1 cellular context compared by ENCODE assay signal in genomic region chr1:26692793-26693490, GRCh38.
TF ChIP-seq lines count a peak whose summit lies in the region.

No MANE protein-coding gene starts in this region.

TF ChIP-seq in HEK293, 187 proteins besides CTCF, POLR2A, EP300 and RAD21 (continued from another document and continues in another):
- TF ChIP-seq ZNF639 (tag by site-specific recombination; IDR thresholded peaks at IDR 0.05) (peak; percentile 94), ZNF157 (tag by site-specific recombination; IDR thresholded peaks at IDR 0.05) (no peak), ZNF221 (tag by site-specific recombination; IDR thresholded peaks at IDR 0.05; ENCODE audit: borderline replicate concordance) (no peak), ZNF792 (tag by site-specific recombination; IDR thresholded peaks at IDR 0.05) (0 out of 2 replicates have a peak, but pooled peaks have one; percentile 19), ZNF341 (tag by site-specific recombination; IDR thresholded peaks at IDR 0.05; ENCODE audit: low read depth) (peak; percentile 76), ZBTB21 (tag by site-specific recombination; IDR thresholded peaks at IDR 0.05) (no peak), IKZF3 (tag by site-specific recombination; IDR thresholded peaks at IDR 0.05) (peak; percentile 78), ZNF580 (tag by site-specific recombination; IDR thresholded peaks at IDR 0.05) (peak; percentile 98), ZNF174 (tag by site-specific recombination; IDR thresholded peaks at IDR 0.05) (no peak), ZNF561 (tag by site-specific recombination; IDR thresholded peaks at IDR 0.05; ENCODE audit: borderline replicate concordance) (peak; percentile 80), PRDM6 (tag by site-specific recombination; IDR thresholded peaks at IDR 0.05) (peak; percentile 71), ZNF140 (tag by site-specific recombination; IDR thresholded peaks at IDR 0.05) (no peak), GLI4 (tag by site-specific recombination; IDR thresholded peaks at IDR 0.05) (no peak; the same call in 1 of the 2 replicates), ZNF175 (tag by site-specific recombination; IDR thresholded peaks at IDR 0.05) (no peak), ZNF394 (tag by site-specific recombination; IDR thresholded peaks at IDR 0.05; ENCODE audit: borderline replicate concordance) (peak; percentile 58; the same call in 1 of the 2 replicates), ZNF785 (tag by site-specific recombination; IDR thresholded peaks at IDR 0.05) (no peak), TCF7L2 (IDR thresholded peaks at IDR 0.05; ENCODE audit: borderline replicate concordance, low read depth, low read length) (peak; percentile 49; the same call in 1 of the 2 replicates), OVOL3 (tag by site-specific recombination; IDR thresholded peaks at IDR 0.05) (0 out of 2 replicates have a peak, but pooled peaks have one; percentile 40), ZSCAN23 (tag by site-specific recombination; IDR thresholded peaks at IDR 0.05) (0 out of 2 replicates have a peak, but pooled peaks have one; percentile 46), ZNF555 (tag by site-specific recombination; conservative IDR thresholded peaks at IDR 0.05) (no peak), ZNF514 (tag by site-specific recombination; IDR thresholded peaks at IDR 0.05) (no peak), ZNF211 (tag by site-specific recombination; IDR thresholded peaks at IDR 0.05; ENCODE audit: low read depth) (no peak), ZNF292 (tag by site-specific recombination; IDR thresholded peaks at IDR 0.05; ENCODE audit: borderline replicate concordance, low read depth) (no peak), ZNF37A (tag by site-specific recombination; IDR thresholded peaks at IDR 0.05) (0 out of 2 replicates have a peak, but pooled peaks have one; percentile 43), EGR2 (tag by site-specific recombination; IDR thresholded peaks at IDR 0.05; ENCODE audit: low read depth) (no peak; the same call in 1 of the 2 replicates), YY1 (tag by site-specific recombination; IDR thresholded peaks at IDR 0.05) (peak; percentile 92), TRIM28 (IDR thresholded peaks at IDR 0.05; ENCODE audit: borderline replicate concordance, low read length) (peak; percentile 75; the same call in 1 of the 2 replicates), ZNF146 (tag by site-specific recombination; IDR thresholded peaks at IDR 0.05) (peak; percentile 40; the same call in 1 of the 2 replicates), ZNF600 (tag by site-specific recombination; IDR thresholded peaks at IDR 0.05) (peak; percentile 94), ZNF626 (tag by site-specific recombination; IDR thresholded peaks at IDR 0.05) (no peak), ZNF629 (tag by site-specific recombination; IDR thresholded peaks at IDR 0.05) (peak; percentile 79), ZNF585B (tag by site-specific recombination; IDR thresholded peaks at IDR 0.05) (no peak), ZBTB17 (tag by site-specific recombination; IDR thresholded peaks at IDR 0.05) (peak; percentile 94), ZNF548 (tag by site-specific recombination; IDR thresholded peaks at IDR 0.05) (no peak), ZNF645 (tag by site-specific recombination; IDR thresholded peaks at IDR 0.05) (no peak), ZNF837 (tag by site-specific recombination; IDR thresholded peaks at IDR 0.05) (no peak), ZBTB44 (tag by site-specific recombination; IDR thresholded peaks at IDR 0.05) (peak; percentile 74), ZBTB48 (tag by site-specific recombination; IDR thresholded peaks at IDR 0.05) (peak; percentile 96), MEIS1 (CRISPR knock-in tag; IDR thresholded peaks at IDR 0.05; ENCODE audit: borderline replicate concordance) (no peak), ZNF610 (tag by site-specific recombination; IDR thresholded peaks at IDR 0.05; ENCODE audit: borderline replicate concordance) (peak; percentile 60; the same call in 1 of the 2 replicates), YY2 (tag by site-specific recombination; IDR thresholded peaks at IDR 0.05) (peak; percentile 87), ZNF423 (tag by site-specific recombination; IDR thresholded peaks at IDR 0.05) (no peak)
- TF ChIP-seq, protein P1, sequence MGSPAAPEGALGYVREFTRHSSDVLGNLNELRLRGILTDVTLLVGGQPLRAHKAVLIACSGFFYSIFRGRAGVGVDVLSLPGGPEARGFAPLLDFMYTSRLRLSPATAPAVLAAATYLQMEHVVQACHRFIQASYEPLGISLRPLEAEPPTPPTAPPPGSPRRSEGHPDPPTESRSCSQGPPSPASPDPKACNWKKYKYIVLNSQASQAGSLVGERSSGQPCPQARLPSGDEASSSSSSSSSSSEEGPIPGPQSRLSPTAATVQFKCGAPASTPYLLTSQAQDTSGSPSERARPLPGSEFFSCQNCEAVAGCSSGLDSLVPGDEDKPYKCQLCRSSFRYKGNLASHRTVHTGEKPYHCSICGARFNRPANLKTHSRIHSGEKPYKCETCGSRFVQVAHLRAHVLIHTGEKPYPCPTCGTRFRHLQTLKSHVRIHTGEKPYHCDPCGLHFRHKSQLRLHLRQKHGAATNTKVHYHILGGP (tag by site-specific recombination; IDR thresholded peaks at IDR 0.05) = no peak
- TF ChIP-seq, protein P2, sequence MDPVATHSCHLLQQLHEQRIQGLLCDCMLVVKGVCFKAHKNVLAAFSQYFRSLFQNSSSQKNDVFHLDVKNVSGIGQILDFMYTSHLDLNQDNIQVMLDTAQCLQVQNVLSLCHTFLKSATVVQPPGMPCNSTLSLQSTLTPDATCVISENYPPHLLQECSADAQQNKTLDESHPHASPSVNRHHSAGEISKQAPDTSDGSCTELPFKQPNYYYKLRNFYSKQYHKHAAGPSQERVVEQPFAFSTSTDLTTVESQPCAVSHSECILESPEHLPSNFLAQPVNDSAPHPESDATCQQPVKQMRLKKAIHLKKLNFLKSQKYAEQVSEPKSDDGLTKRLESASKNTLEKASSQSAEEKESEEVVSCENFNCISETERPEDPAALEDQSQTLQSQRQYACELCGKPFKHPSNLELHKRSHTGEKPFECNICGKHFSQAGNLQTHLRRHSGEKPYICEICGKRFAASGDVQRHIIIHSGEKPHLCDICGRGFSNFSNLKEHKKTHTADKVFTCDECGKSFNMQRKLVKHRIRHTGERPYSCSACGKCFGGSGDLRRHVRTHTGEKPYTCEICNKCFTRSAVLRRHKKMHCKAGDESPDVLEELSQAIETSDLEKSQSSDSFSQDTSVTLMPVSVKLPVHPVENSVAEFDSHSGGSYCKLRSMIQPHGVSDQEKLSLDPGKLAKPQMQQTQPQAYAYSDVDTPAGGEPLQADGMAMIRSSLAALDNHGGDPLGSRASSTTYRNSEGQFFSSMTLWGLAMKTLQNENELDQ (tag by site-specific recombination; IDR thresholded peaks at IDR 0.05; ENCODE audit: low read depth) = no peak
- TF ChIP-seq, protein P3, sequence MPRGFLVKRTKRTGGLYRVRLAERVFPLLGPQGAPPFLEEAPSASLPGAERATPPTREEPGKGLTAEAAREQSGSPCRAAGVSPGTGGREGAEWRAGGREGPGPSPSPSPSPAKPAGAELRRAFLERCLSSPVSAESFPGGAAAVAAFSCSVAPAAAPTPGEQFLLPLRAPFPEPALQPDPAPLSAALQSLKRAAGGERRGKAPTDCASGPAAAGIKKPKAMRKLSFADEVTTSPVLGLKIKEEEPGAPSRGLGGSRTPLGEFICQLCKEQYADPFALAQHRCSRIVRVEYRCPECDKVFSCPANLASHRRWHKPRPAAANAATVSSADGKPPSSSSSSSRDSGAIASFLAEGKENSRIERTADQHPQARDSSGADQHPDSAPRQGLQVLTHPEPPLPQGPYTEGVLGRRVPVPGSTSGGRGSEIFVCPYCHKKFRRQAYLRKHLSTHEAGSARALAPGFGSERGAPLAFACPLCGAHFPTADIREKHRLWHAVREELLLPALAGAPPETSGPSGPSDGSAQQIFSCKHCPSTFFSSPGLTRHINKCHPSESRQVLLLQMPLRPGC (tag by site-specific recombination; IDR thresholded peaks at IDR 0.05) = peak; percentile 65
- TF ChIP-seq, protein P4, sequence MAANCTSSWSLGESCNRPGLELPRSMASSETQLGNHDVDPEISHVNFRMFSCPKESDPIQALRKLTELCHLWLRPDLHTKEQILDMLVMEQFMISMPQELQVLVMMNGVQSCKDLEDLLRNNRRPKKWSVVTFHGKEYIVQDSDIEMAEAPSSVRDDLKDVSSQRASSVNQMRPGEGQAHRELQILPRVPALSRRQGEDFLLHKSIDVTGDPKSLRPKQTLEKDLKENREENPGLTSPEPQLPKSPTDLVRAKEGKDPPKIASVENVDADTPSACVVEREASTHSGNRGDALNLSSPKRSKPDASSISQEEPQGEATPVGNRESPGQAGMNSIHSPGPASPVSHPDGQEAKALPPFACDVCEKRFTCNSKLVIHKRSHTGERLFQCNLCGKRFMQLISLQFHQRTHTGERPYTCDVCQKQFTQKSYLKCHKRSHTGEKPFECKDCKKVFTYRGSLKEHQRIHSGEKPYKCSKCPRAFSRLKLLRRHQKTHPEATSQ (tag by site-specific recombination; IDR thresholded peaks at IDR 0.05) = peak; percentile 60; the same call in 1 of the 2 replicates
